In genomic region chr9:34929506-34930102, GRCh38 we compare ENCODE assay signal across 9 cellular contexts. TPM values are rescaled to one million over a fixed set of nuclear protein-coding genes. Genes with fewer than 3 reads are reported as not detected.
DNase-seq lines count a peak whose midpoint lies in the region; ATAC-seq, FAIRE-seq and TF ChIP-seq lines count a peak whose summit lies in the region.
"Had no signal": no experiment of that assay in that cellular context is flagged by ENCODE, and none has a peak within 500 bp of the region (broad histone marks: within the 10 kb centered on the region; RNA-seq: fewer than 3 reads in every experiment).

No MANE protein-coding gene starts in this region.

- H3K4me1 ChIP-seq in DOHH2 (ENCODE audit: control insufficient read depth, low read length) (no peaks in the 10 kb centered on the region), psoas muscle (no peaks in the 10 kb centered on the region), sigmoid colon (no peaks in the 10 kb centered on the region)

- FAIRE-seq in HTR-8/SVneo (lab: Jason Lieb, UNC) = no peak

- peaks cover 13% of the 10 kb centered on the region for H3K9me3 Mint-ChIP-seq in T-helper 2 cell treated with Interferon-gamma antibody and Interleukin-4, amounts not matched to agents 5 μg/mL and 100 μg/mL, for 36 hours

- H3K27ac ChIP-seq in DOHH2 (ENCODE audit: low read depth, low read length) (no peak overlapping the region), psoas muscle (no peak overlapping the region), sigmoid colon (no peak overlapping the region)

- H3K4me2 ChIP-seq in DOHH2 (ENCODE audit: low read length) = no peak overlapping the region

- TF ChIP-seq EP300 in sigmoid colon (IDR thresholded peaks at IDR 0.05) = no peak

- WGBS in psoas muscle, 3 donors = 26 to 32% (median 32%) methylated on average over 7 of the region's 7 CpGs
- WGBS in sigmoid colon, 2 donors = 25 to 29% methylated on average over 7 of the region's 7 CpGs

- H3F3A ChIP-seq in DOHH2 (ENCODE audit: control insufficient read depth, insufficient read depth) = no peaks in the 10 kb centered on the region

- H3K4me3 Mint-ChIP-seq in T-helper 2 cell treated with Interferon-gamma antibody and Interleukin-4, amounts not matched to agents 5 μg/mL and 100 μg/mL, for 36 hours = no peak overlapping the region

- peak; percentile 3 for DNase-seq in HTR-8/SVneo (ENCODE audit: insufficient read length, low spot score)
- peak; percentile 8 for DNase-seq in T-helper 2 cell treated with Interferon-gamma antibody and Interleukin-4, amounts not matched to agents 5 μg/mL and 100 μg/mL, for 36 hours (ENCODE audit: low spot score)
- peak; percentile 9 to 36 for DNase-seq in erythroblast (lab: John Stamatoyannopoulos, UW)
- no peak for DNase-seq in psoas muscle
- no peak for DNase-seq in sigmoid colon

- H3K36me3 Mint-ChIP-seq in T-helper 2 cell treated with Interferon-gamma antibody and Interleukin-4, amounts not matched to agents 5 μg/mL and 100 μg/mL, for 36 hours (ENCODE audit: low read depth) = no peaks in the 10 kb centered on the region

- TF ChIP-seq CTCF in DOHH2 (IDR thresholded peaks at IDR 0.05; ENCODE audit: low read depth, low read length, poor library complexity, severe bottlenecking) = peak; percentile 77
- TF ChIP-seq CTCF in psoas muscle (IDR thresholded peaks at IDR 0.05) = peak; percentile 43
- TF ChIP-seq CTCF in sigmoid colon (IDR thresholded peaks at IDR 0.05) = peak in 1 of 4 experiments; percentile 18

- no peaks in the 10 kb centered on the region for H3K36me3 ChIP-seq in DOHH2 (ENCODE audit: control insufficient read depth, low read length)
- no peaks in the 10 kb centered on the region for H3K36me3 ChIP-seq in psoas muscle (ENCODE audit: insufficient read depth in 1 of 2, low read depth in 1 of 2)
- no peaks in the 10 kb centered on the region for H3K36me3 ChIP-seq in sigmoid colon

- H3K27ac Mint-ChIP-seq in T-helper 2 cell treated with Interferon-gamma antibody and Interleukin-4, amounts not matched to agents 5 μg/mL and 100 μg/mL, for 36 hours = no peak overlapping the region

- no peaks in the 10 kb centered on the region for H3K9me2 ChIP-seq in DOHH2 (replicated peaks; ENCODE audit: control insufficient read depth, low read length)

- ATAC-seq in psoas muscle (peak in 1 of 4 donors; percentile 58), HG03045 (IDR thresholded peaks at IDR 0.05; ENCODE audit: unreplicated experiment) (no peak), HG03039 (IDR thresholded peaks at IDR 0.05; ENCODE audit: unreplicated experiment) (no peak)

- peaks cover 4% of the 10 kb centered on the region for H3K27me3 Mint-ChIP-seq in T-helper 2 cell treated with Interferon-gamma antibody and Interleukin-4, amounts not matched to agents 5 μg/mL and 100 μg/mL, for 36 hours (ENCODE audit: low read depth)

- H3K27me3 ChIP-seq in DOHH2 (ENCODE audit: control insufficient read depth, low read length) (peaks cover 8% of the 10 kb centered on the region; the same call in 1 of the 2 replicates), psoas muscle (ENCODE audit: insufficient read depth in 3 of 3, low read length in 2 of 3) (peaks cover 0 to 2% (median 0%) of the 10 kb centered on the region in 3 donors), sigmoid colon (no peaks in the 10 kb centered on the region)

- H3K4me3 ChIP-seq in DOHH2 (ENCODE audit: low read length) (no peak overlapping the region), psoas muscle (no peak overlapping the region), sigmoid colon (no peak overlapping the region)

- no peaks in the 10 kb centered on the region; the same call in 1 of the 2 replicates for H3K9me3 ChIP-seq in DOHH2 (ENCODE audit: control insufficient read depth, insufficient read depth, low read length)
- peaks cover 7% of the 10 kb centered on the region for H3K9me3 ChIP-seq in psoas muscle
- H3K9me3 ChIP-seq in sigmoid colon = peaks cover 0 to 2% (median 0%) of the 10 kb centered on the region in 4 donors

- no peaks in the 10 kb centered on the region for H3K79me2 ChIP-seq in DOHH2 (ENCODE audit: control insufficient read depth, low read length)

- H3K4me1 Mint-ChIP-seq in T-helper 2 cell treated with Interferon-gamma antibody and Interleukin-4, amounts not matched to agents 5 μg/mL and 100 μg/mL, for 36 hours (ENCODE audit: low read depth) = peaks cover 2% of the 10 kb centered on the region

- intact Hi-C loops in psoas muscle (cut with DNase I) = no loop called here
- intact Hi-C loops in sigmoid colon (cut with DNase I) = no loop called here

- no peaks in the 10 kb centered on the region for H4K20me1 ChIP-seq in DOHH2 (ENCODE audit: control insufficient read depth, insufficient read depth, low read depth, low read length)

- TF ChIP-seq POLR2A in erythroblast (IDR thresholded peaks at IDR 0.05; ENCODE audit: low read length) (no peak), sigmoid colon (IDR thresholded peaks at IDR 0.05) (no peak)

RNA-seq across cellular contexts. Expression of gene PHF24, which starts 28.5 kb away (rescaled TPM):
- total RNA-seq in psoas muscle (under 1 TPM in 2 of 4 donors, not detected in 2; 0.04 to 0.11 TPM), sigmoid colon (1 to 10 TPM in 2 of 4 donors, under 1 TPM in 2; 0.66 to 2.2 (median 0.87) TPM)
- polyA plus RNA-seq in psoas muscle (under 1 TPM in 2 of 3 donors, not detected in 1; 0.03 to 0.04 TPM), sigmoid colon (under 1 TPM in 2 of 3 donors, not detected in 1; under 0.01 to 0.60 TPM)
- total RNA-seq: T-helper 2 cell treated with Interferon-gamma antibody and Interleukin-4, amounts not matched to agents 100 ng/mL and 5 ng/mL, for 36 hours had no signal

RNA-seq across cellular contexts. Expression of gene DNAJB5, which starts 59.9 kb away (rescaled TPM):
- total RNA-seq in psoas muscle (100 to 1,000 TPM in 2 of 4 donors, 10 to 100 TPM in 2; 74.4 to 260 (median 152) TPM), sigmoid colon (10 to 100 TPM; 27.8 to 58.7 (median 56.2) TPM)
- polyA plus RNA-seq in psoas muscle (100 to 1,000 TPM in 2 of 3 donors, 10 to 100 TPM in 1; 44.2 to 148 (median 145) TPM), sigmoid colon (1 to 10 TPM in 2 of 3 donors, under 1 TPM in 1; 0.92 to 7.1 (median 2.4) TPM)

Comparison
In these comparisons a context has a peak if more than half of its experiments do, and no peak if none do; other contexts are left out.
1. DNase-seq: peak in HTR-8/SVneo (single experiment), T-helper 2 cell treated with Interferon-gamma antibody and Interleukin-4, amounts not matched to agents 5 μg/mL and 100 μg/mL, for 36 hours (single experiment) and erythroblast (2 of 2); none in psoas muscle (0 of 2) and sigmoid colon (single experiment).